Comparison of ENCODE assay signal across 23 cellular contexts in the genomic region with DNA sequence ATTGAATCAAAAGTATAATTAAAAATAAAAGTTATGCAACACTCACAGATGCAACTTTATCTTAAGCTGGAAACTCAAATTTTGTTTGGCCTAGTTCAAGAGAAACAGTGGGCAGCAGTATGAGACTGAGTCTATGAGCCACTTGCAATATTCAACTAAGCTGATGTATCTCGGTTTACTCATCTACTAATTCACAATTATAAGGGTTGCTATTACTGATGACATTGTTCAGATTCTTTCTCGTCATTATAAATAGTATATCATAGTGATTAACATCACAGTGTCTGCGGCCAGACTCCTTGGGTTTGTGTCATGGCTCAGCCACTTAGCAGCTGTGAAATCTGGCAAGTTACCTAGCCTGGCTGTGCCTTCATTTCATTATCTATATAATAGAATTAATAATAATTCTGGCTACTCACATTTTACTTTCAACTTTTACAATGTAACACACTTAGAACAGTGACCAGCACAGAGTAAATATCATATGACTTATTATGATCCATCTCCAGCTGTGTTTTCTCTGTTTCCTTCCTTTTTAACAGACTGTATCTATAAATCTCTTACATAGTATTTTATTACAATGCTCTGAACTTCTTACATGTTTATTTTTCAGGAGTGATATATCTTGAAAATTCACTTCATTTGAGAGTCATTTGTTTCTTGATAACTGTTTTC.
A peak's percentile ranks its signal among the peaks of the same experiment; 100 is the strongest.
DNase-seq lines count a peak whose midpoint lies in the region; ATAC-seq and TF ChIP-seq lines count a peak whose summit lies in the region.
"Had no signal": no experiment of that assay in that cellular context is flagged by ENCODE, and none has a peak within 500 bp of the region (broad histone marks: within the 10 kb centered on the region; RNA-seq: fewer than 3 reads in every experiment).

No MANE protein-coding gene starts in this region.

- H3K4me2 ChIP-seq in neuronal stem cell (ENCODE audit: insufficient read depth, low read length, poor library complexity, severe bottlenecking), result no peak overlapping the region
- H3K4me2 ChIP-seq: hepatocyte had no signal

- CTCF ChIA-PET in A673 (lab: Charles Lee), result no interaction called here

- intact Hi-C loops in A673 (cut with micrococcal nuclease; ENCODE audit: unreplicated experiment), result no loop called here

- DNase-seq in A673 (ENCODE audit: low spot score), result peak; percentile 20
- DNase-seq in LHCN-M2 (ENCODE audit: low read depth), result peak; percentile 56
- DNase-seq in choroid plexus epithelial cell (ENCODE audit: low read depth), result peak; percentile 10
- peak; percentile 45 for DNase-seq in kidney tubule cell (ENCODE audit: low spot score)
- no peak for DNase-seq in neuronal stem cell (ENCODE audit: low spot score)
- DNase-seq in stimulated activated CD4-positive, alpha-beta T cell treated with anti-CD3 and anti-CD28 coated beads, Interleukin-1b, Interleukin-23, amount 100 ng/mL, for 48 hours, result no peak
- no peak for DNase-seq in superior temporal gyrus (ENCODE audit: extremely low spot score)
- DNase-seq: activated CD4-positive, alpha-beta T cell treated with anti-CD3 and anti-CD28 coated beads, Interleukin-2, amount 10 ng/mL, durations not matched to agents 24 days and 14 days; activated gamma-delta T cell; amniotic stem cell; CD8-positive, alpha-beta memory T cell; cerebellar nuclear complex; effector memory CD8-positive, alpha-beta T cell; GM23248; kidney; NCI-H1092; NCI-H524 treated with DMSO at 0.1 percent for 48 hours; SHP77; stimulated activated CD4-positive, alpha-beta T cell treated with anti-CD3 and anti-CD28 coated beads, Interleukin-4, amount 100 ng/mL, for 4 hours; T-cell; upper lobe of left lung had no signal

- H3K27ac ChIP-seq in A673 (ENCODE audit: low read depth, low read length, poor library complexity, severe bottlenecking), result peak overlapping the region; percentile 8
- no peak overlapping the region for H3K27ac ChIP-seq in neuronal stem cell (replicated peaks; ENCODE audit: low read length)
- H3K27ac ChIP-seq: GM23248, hepatocyte, upper lobe of left lung had no signal

- H3K36me3 ChIP-seq in A673 (ENCODE audit: insufficient read depth, low read length, poor library complexity, severe bottlenecking), result no peaks in the 10 kb centered on the region
- no peaks in the 10 kb centered on the region for H3K36me3 ChIP-seq in neuronal stem cell (replicated peaks in 1 of 2; ENCODE audit: control insufficient read depth in 2 of 2, insufficient read depth in 2 of 2, low read length in 2 of 2)
- H3K36me3 ChIP-seq: upper lobe of left lung had no signal

- H3K4me1 ChIP-seq in A673 (ENCODE audit: insufficient read depth, low read length, poor library complexity, severe bottlenecking) (peaks cover 16% of the 10 kb centered on the region), neuronal stem cell (ENCODE audit: control insufficient read depth in 2 of 2, insufficient read depth in 1 of 2, low read depth in 1 of 2, low read length in 2 of 2) (no peaks in the 10 kb centered on the region)
- H3K4me1 ChIP-seq: upper lobe of left lung had no signal

- H3K27me3 ChIP-seq in A673 (replicated peaks; ENCODE audit: insufficient read depth, low read depth, low read length, poor library complexity) (no peaks in the 10 kb centered on the region), neuronal stem cell (ENCODE audit: control insufficient read depth in 3 of 3, insufficient read depth in 3 of 3, low read depth in 1 of 3, low read length in 3 of 3) (no peaks in the 10 kb centered on the region)
- H3K27me3 ChIP-seq: hepatocyte, upper lobe of left lung had no signal

- H3K4me3 ChIP-seq in A673 (ENCODE audit: low read depth, low read length, poor library complexity, severe bottlenecking) (no peak overlapping the region), choroid plexus epithelial cell (ENCODE audit: low read depth, low read length) (no peak overlapping the region), neuronal stem cell (ENCODE audit: low read length in 2 of 2) (no peak overlapping the region)
- H3K4me3 ChIP-seq: GM23248, hepatocyte, upper lobe of left lung had no signal

- no peak overlapping the region for H2BK5ac ChIP-seq in neuronal stem cell (ENCODE audit: low read length)

- no peak overlapping the region for H2BK120ac ChIP-seq in neuronal stem cell (ENCODE audit: low read depth, low read length)

- H2BK12ac ChIP-seq in neuronal stem cell (ENCODE audit: low read length), result no peak overlapping the region

- H4K91ac ChIP-seq in neuronal stem cell (ENCODE audit: low read depth, low read length, poor library complexity), result no peak overlapping the region

- H3K14ac ChIP-seq in neuronal stem cell (ENCODE audit: low read length), result no peak overlapping the region

- no peak overlapping the region for H3K9ac ChIP-seq in neuronal stem cell (ENCODE audit: low read depth, low read length, poor library complexity)
- H3K9ac ChIP-seq: GM23248 had no signal

- POLR2A ChIA-PET in A673 (lab: Charles Lee; ENCODE audit: low non-redundant PET), result no interaction called here

- no TSS peak for BruUV-seq in A673 (replicated peaks; lab: Mats Ljungman, UMichigan)

- no peak overlapping the region for H2AK5ac ChIP-seq in neuronal stem cell (ENCODE audit: low read depth, low read length)

- no peaks in the 10 kb centered on the region for H3K79me1 ChIP-seq in neuronal stem cell (ENCODE audit: low read depth, low read length)

- no peak overlapping the region for H3K18ac ChIP-seq in neuronal stem cell (ENCODE audit: low read length)

- WGBS in neuronal stem cell (ENCODE audit: extremely low coverage in 2 of 2, insufficient read length in 2 of 2, insufficient replicate concordance in 1 of 2), 2 donors, result no CpG with 5 or more reads among the region's 3 CpGs

- H3K9me3 ChIP-seq in A673 (ENCODE audit: low read depth, low read length, poor library complexity, severe bottlenecking) (no peaks in the 10 kb centered on the region), neuronal stem cell (replicated peaks in 1 of 2; ENCODE audit: control insufficient read depth in 2 of 2, insufficient read depth in 1 of 2, low read depth in 1 of 2, low read length in 2 of 2) (no peaks in the 10 kb centered on the region)
- H3K9me3 ChIP-seq: upper lobe of left lung had no signal

- no peak overlapping the region for H2AFZ ChIP-seq in neuronal stem cell (ENCODE audit: low read length)
- H2AFZ ChIP-seq: GM23248, hepatocyte had no signal

- no peak for TF ChIP-seq CTCF in A673 (conservative IDR thresholded peaks at IDR 0.05; ENCODE audit: low read depth, low read length)
- no peak for TF ChIP-seq CTCF in choroid plexus epithelial cell (conservative IDR thresholded peaks at IDR 0.05; ENCODE audit: low read depth, low read length)

- ATAC-seq in GM21367 (IDR thresholded peaks at IDR 0.05; ENCODE audit: unreplicated experiment), result no peak
- ATAC-seq: effector memory CD8-positive, alpha-beta T cell; T-cell had no signal

- no peak overlapping the region for H3K4ac ChIP-seq in neuronal stem cell (ENCODE audit: low read length)

- H4K8ac ChIP-seq in neuronal stem cell (ENCODE audit: low read depth, low read length), result no peak overlapping the region

- no peak overlapping the region for H3K23ac ChIP-seq in neuronal stem cell (ENCODE audit: low read depth, low read length, poor library complexity)

- H2BK15ac ChIP-seq in neuronal stem cell (ENCODE audit: low read length), result no peak overlapping the region

Comparison
In these comparisons a context has a peak if more than half of its experiments do, and no peak if none do; other contexts are left out.
1. DNase-seq: peak in A673 (single experiment), LHCN-M2 (single experiment), choroid plexus epithelial cell (single experiment) and kidney tubule cell (single experiment); none in neuronal stem cell (single experiment), stimulated activated CD4-positive, alpha-beta T cell treated with anti-CD3 and anti-CD28 coated beads, Interleukin-1b, Interleukin-23, amount 100 ng/mL, for 48 hours (single experiment) and superior temporal gyrus (single experiment).